ENCODE assay signal across 14 cellular contexts in genomic region chr12:121223947-121224285, GRCh38. TPM values are rescaled to one million over a fixed set of nuclear protein-coding genes. Genes with fewer than 3 reads are reported as not detected.
A peak's percentile ranks its signal among the peaks of the same experiment; 100 is the strongest.
DNase-seq lines count a peak whose midpoint lies in the region; ATAC-seq, FAIRE-seq and TF ChIP-seq lines count a peak whose summit lies in the region.
"Had no signal": no experiment of that assay in that cellular context is flagged by ENCODE, and none has a peak within 500 bp of the region (broad histone marks: within the 10 kb centered on the region; RNA-seq: fewer than 3 reads in every experiment).

No MANE protein-coding gene starts in this region.

- no peak overlapping the region for H3K4me3 Mint-ChIP-seq in activated CD4-positive, alpha-beta T cell treated with anti-CD3 and anti-CD28 coated beads for 36 hours
- H3K4me3 Mint-ChIP-seq in activated T-helper 2 cell treated with anti-CD3 and anti-CD28 coated beads, Interferon-gamma antibody, Interleukin-2, Interleukin-4, amounts not matched to agents 10 μg/mL and 5 μg/mL and 100 μg/mL, durations not matched to agents 14 hours and 24 hours and 36 hours (ENCODE audit: low read depth) = peak overlapping the region; percentile 2
- H3K4me3 Mint-ChIP-seq: nephron progenitor cell had no signal

- H3K36me3 Mint-ChIP-seq in activated CD4-positive, alpha-beta T cell treated with anti-CD3 and anti-CD28 coated beads for 36 hours (ENCODE audit: low read depth) = peaks cover 36% of the 10 kb centered on the region
- peaks cover 63% of the 10 kb centered on the region for H3K36me3 Mint-ChIP-seq in activated T-helper 2 cell treated with anti-CD3 and anti-CD28 coated beads, Interferon-gamma antibody, Interleukin-2, Interleukin-4, amounts not matched to agents 10 μg/mL and 5 μg/mL and 100 μg/mL, durations not matched to agents 14 hours and 24 hours and 36 hours (ENCODE audit: low read depth)

- no peak overlapping the region for H3K4me3 ChIP-seq in spleen
- no peak overlapping the region for H3K4me3 ChIP-seq in OCI-LY7 (ENCODE audit: low read depth, low read length, poor library complexity, severe bottlenecking)
- H3K4me3 ChIP-seq: psoas muscle had no signal

- H3K9me3 Mint-ChIP-seq in activated CD4-positive, alpha-beta T cell treated with anti-CD3 and anti-CD28 coated beads for 36 hours (ENCODE audit: low read depth) = no peaks in the 10 kb centered on the region
- no peaks in the 10 kb centered on the region for H3K9me3 Mint-ChIP-seq in activated T-helper 2 cell treated with anti-CD3 and anti-CD28 coated beads, Interferon-gamma antibody, Interleukin-2, Interleukin-4, amounts not matched to agents 10 μg/mL and 5 μg/mL and 100 μg/mL, durations not matched to agents 14 hours and 24 hours and 36 hours
- H3K9me3 Mint-ChIP-seq: nephron progenitor cell had no signal

- no peak for TF ChIP-seq POLR2A in spleen (IDR thresholded peaks at IDR 0.05)

- intact Hi-C loops in activated CD4-positive, alpha-beta T cell treated with anti-CD3 and anti-CD28 coated beads for 36 hours (cut with DNase I, micrococcal nuclease) = loop anchor here in 1 of 2 experiments (2.0 kb wide), 2 partner anchors 113 to 163 kb away; no protein-coding TSS in a partner anchor
- intact Hi-C loops in activated T-helper 2 cell treated with anti-CD3 and anti-CD28 coated beads, Interferon-gamma antibody, Interleukin-2, Interleukin-4, amounts not matched to agents 10 μg/mL and 5 μg/mL and 100 μg/mL, durations not matched to agents 14 hours and 24 hours and 36 hours (cut with micrococcal nuclease) = loop anchor here (1.0 to 10.0 kb wide), 2 partner anchors 10 to 159 kb away; no protein-coding TSS in a partner anchor
- intact Hi-C loops in spleen (cut with DNase I; ENCODE audit: low total_unique reads) (loop anchor here (10.0 kb wide), 1 partner anchor 109 kb away; no protein-coding TSS in a partner anchor), OCI-LY7 (cut with micrococcal nuclease; ENCODE audit: unreplicated experiment) (no loop called here)

- peaks cover 0 to 91% (median 19%) of the 10 kb centered on the region in 6 donors for H3K36me3 ChIP-seq in spleen
- H3K36me3 ChIP-seq in OCI-LY7 (ENCODE audit: insufficient read depth, low read length) = no peaks in the 10 kb centered on the region

- H3K4me1 ChIP-seq in spleen (peaks cover 0 to 37% (median 18%) of the 10 kb centered on the region in 6 donors), OCI-LY7 (ENCODE audit: insufficient read depth, low read length, poor library complexity, severe bottlenecking) (peaks cover 19% of the 10 kb centered on the region)
- H3K4me1 ChIP-seq: psoas muscle had no signal

- DNase-seq in activated CD4-positive, alpha-beta T cell treated with anti-CD3 and anti-CD28 coated beads for 36 hours = no peak
- no peak for DNase-seq in activated CD4-positive, alpha-beta T cell treated with anti-CD3 and anti-CD28 coated beads, Interleukin-2, amount 50 U/mL, for 1 hour
- peak; percentile 3 for DNase-seq in GM10266 (ENCODE audit: extremely low spot score)
- DNase-seq in activated T-helper 2 cell treated with anti-CD3 and anti-CD28 coated beads, Interferon-gamma antibody, Interleukin-2, Interleukin-4, amounts not matched to agents 10 μg/mL and 5 μg/mL and 100 μg/mL, durations not matched to agents 14 hours and 24 hours and 36 hours (ENCODE audit: low spot score) = no peak
- no peak for DNase-seq in spleen
- DNase-seq in OCI-LY7 (ENCODE audit: low spot score) = no peak
- no peak for DNase-seq in SK-N-DZ (ENCODE audit: low spot score)
- no peak for DNase-seq in RCC 7860 (ENCODE audit: low spot score)
- DNase-seq: hippocampal formation, nephron progenitor cell, psoas muscle, trophoblast cell had no signal

- H3K27me3 Mint-ChIP-seq in activated CD4-positive, alpha-beta T cell treated with anti-CD3 and anti-CD28 coated beads for 36 hours = no peaks in the 10 kb centered on the region
- no peaks in the 10 kb centered on the region for H3K27me3 Mint-ChIP-seq in activated T-helper 2 cell treated with anti-CD3 and anti-CD28 coated beads, Interferon-gamma antibody, Interleukin-2, Interleukin-4, amounts not matched to agents 10 μg/mL and 5 μg/mL and 100 μg/mL, durations not matched to agents 14 hours and 24 hours and 36 hours (ENCODE audit: low read depth)

- TF ChIP-seq CTCF in GM10266 (IDR thresholded peaks at IDR 0.05; ENCODE audit: control insufficient read depth, insufficient read depth, low read depth, missing control alignments) (no peak), spleen (IDR thresholded peaks at IDR 0.05 in 8 of 11, conservative IDR thresholded peaks at IDR 0.05 in 3 of 11) (no peak), OCI-LY7 (conservative IDR thresholded peaks at IDR 0.05; ENCODE audit: low read length) (no peak)

- H4K20me1 ChIP-seq in OCI-LY7 (ENCODE audit: insufficient read depth, low read length) = no peaks in the 10 kb centered on the region

- no TSS peak for BruUV-seq in OCI-LY7 (replicated peaks; lab: Mats Ljungman, UMichigan)

- POLR2A ChIA-PET in activated CD4-positive, alpha-beta T cell treated with anti-CD3 and anti-CD28 coated beads for 36 hours (lab: Charles Lee) = no interaction called here
- POLR2A ChIA-PET in OCI-LY7 (lab: Charles Lee) = interaction anchor here (0.5 kb wide), 1 partner anchor 211 kb away, joined by 4 read pairs; no protein-coding TSS in a partner anchor

- no peak overlapping the region for H3K4me2 ChIP-seq in OCI-LY7 (ENCODE audit: low read length)

- no peak for ATAC-seq in activated CD4-positive, alpha-beta T cell treated with anti-CD3 and anti-CD28 coated beads for 36 hours
- ATAC-seq: psoas muscle had no signal

- WGBS in spleen, 5 donors = 89 to 98% (median 90%) methylated on average over 5 of the region's 5 CpGs

- peak overlapping the region; percentile 75 for H3K27ac Mint-ChIP-seq in activated CD4-positive, alpha-beta T cell treated with anti-CD3 and anti-CD28 coated beads for 36 hours
- H3K27ac Mint-ChIP-seq in activated T-helper 2 cell treated with anti-CD3 and anti-CD28 coated beads, Interferon-gamma antibody, Interleukin-2, Interleukin-4, amounts not matched to agents 10 μg/mL and 5 μg/mL and 100 μg/mL, durations not matched to agents 14 hours and 24 hours and 36 hours = peak overlapping the region; percentile 84
- H3K27ac Mint-ChIP-seq: nephron progenitor cell had no signal

- H3K27ac ChIP-seq in spleen (peak overlapping the region in 7 of 8 donors; percentile 20 to 78 (median 36)), OCI-LY7 (ENCODE audit: low read depth, low read length, poor library complexity, severe bottlenecking) (no peak overlapping the region)
- H3K27ac ChIP-seq: psoas muscle had no signal

- H3K79me2 ChIP-seq in OCI-LY7 (ENCODE audit: insufficient read depth, low read depth, low read length) = no peaks in the 10 kb centered on the region

- H3K9me3 ChIP-seq in spleen (no peaks in the 10 kb centered on the region), OCI-LY7 (ENCODE audit: low read length) (no peaks in the 10 kb centered on the region)
- H3K9me3 ChIP-seq: psoas muscle had no signal

- H2AFZ ChIP-seq in OCI-LY7 (ENCODE audit: low read length) = no peak overlapping the region

- no peaks in the 10 kb centered on the region for H3K27me3 ChIP-seq in spleen (replicated peaks in 1 of 7)

- peaks cover 43% of the 10 kb centered on the region for H3K4me1 Mint-ChIP-seq in activated CD4-positive, alpha-beta T cell treated with anti-CD3 and anti-CD28 coated beads for 36 hours
- H3K4me1 Mint-ChIP-seq in activated T-helper 2 cell treated with anti-CD3 and anti-CD28 coated beads, Interferon-gamma antibody, Interleukin-2, Interleukin-4, amounts not matched to agents 10 μg/mL and 5 μg/mL and 100 μg/mL, durations not matched to agents 14 hours and 24 hours and 36 hours (ENCODE audit: low read depth) = peaks cover 32% of the 10 kb centered on the region
- H3K4me1 Mint-ChIP-seq: nephron progenitor cell had no signal

- FAIRE-seq in RCC 7860 (lab: Jason Lieb, UNC) = no peak
- FAIRE-seq: G401.6, kidney had no signal

- CTCF ChIA-PET in activated CD4-positive, alpha-beta T cell treated with anti-CD3 and anti-CD28 coated beads for 36 hours (lab: Charles Lee) = interaction anchor here (0.7 to 2.3 kb wide), 7 partner anchors 8 to 230 kb away, joined by 3 to 14 read pairs (median 4); no protein-coding TSS in a partner anchor
- CTCF ChIA-PET in OCI-LY7 (lab: Charles Lee; ENCODE audit: unreplicated experiment) = interaction anchor here (1.2 kb wide), 1 partner anchor 32 kb away, joined by 4 read pairs; no protein-coding TSS in a partner anchor

- H3K9me2 ChIP-seq in OCI-LY7 (ENCODE audit: insufficient read depth, low read length) = no peaks in the 10 kb centered on the region

RNA-seq across cellular contexts. Expression of gene P2RX4, which starts 14.0 kb away (rescaled TPM):
- 10 to 100 TPM; 21.2 to 21.6 TPM for total RNA-seq in activated CD4-positive, alpha-beta T cell treated with anti-CD3 and anti-CD28 coated beads for 36 hours
- 25.1 and 25.2 TPM in 2 replicates for total RNA-seq in activated T-helper 2 cell treated with anti-CD3 and anti-CD28 coated beads, Interferon-gamma antibody, Interleukin-2, Interleukin-4, amounts not matched to agents 10 μg/mL and 5 μg/mL and 100 μg/mL, durations not matched to agents 14 hours and 24 hours and 36 hours
- total RNA-seq in spleen = 10 to 100 TPM; 27.8 to 97.9 (median 35.8) TPM
- polyA plus RNA-seq in spleen = 10 to 100 TPM; 12.0 to 21.5 (median 17.8) TPM
- total RNA-seq in OCI-LY7 (2014; rRNA removed; shearing (Covaris generic)) = 10.8 and 11.3 TPM in 2 replicates
- 17.5 and 17.7 TPM in 2 replicates for total RNA-seq in OCI-LY7 (2022)
- polyA plus RNA-seq in SK-N-DZ (2014; cell fraction: cytosol; rRNA removed) = 1.1 and 6.1 TPM in 2 replicates
- polyA plus RNA-seq in SK-N-DZ (2014; cell fraction: nucleus; rRNA removed) = 2.0 and 7.7 TPM in 2 replicates
